ENCODE assay signal across 9 cellular contexts in genomic region chr22:46067159-46068111, GRCh38.
DNase-seq lines count a peak whose midpoint lies in the region; ATAC-seq and TF ChIP-seq lines count a peak whose summit lies in the region.
"Had no signal": no experiment of that assay in that cellular context is flagged by ENCODE, and none has a peak within 500 bp of the region (broad histone marks: within the 10 kb centered on the region; RNA-seq: fewer than 3 reads in every experiment).

No MANE protein-coding gene starts in this region.

- WGBS in gastroesophageal sphincter (ENCODE audit: low coverage in 1 of 2), 2 donors: 11 to 19% methylated on average over 16 to 19 of the region's 19 CpGs

- no peaks in the 10 kb centered on the region for H3K27me3 ChIP-seq in SJCRH30
- no peaks in the 10 kb centered on the region for H3K27me3 ChIP-seq in gastroesophageal sphincter
- H3K27me3 ChIP-seq in subcutaneous abdominal adipose tissue (ENCODE audit: control insufficient read depth in 5 of 5, insufficient read depth in 4 of 5, low read length in 5 of 5): no peaks in the 10 kb centered on the region

- H3K9me3 ChIP-seq in SJCRH30 (replicated peaks) (no peaks in the 10 kb centered on the region), gastroesophageal sphincter (no peaks in the 10 kb centered on the region), subcutaneous abdominal adipose tissue (ENCODE audit: control insufficient read depth in 5 of 5, low read length in 5 of 5) (no peaks in the 10 kb centered on the region)

- H3K9ac ChIP-seq in subcutaneous abdominal adipose tissue (ENCODE audit: low read length in 5 of 5): peak overlapping the region; percentile 29 to 96 (median 95)
- H3K9ac ChIP-seq: neural progenitor cell had no signal

- POLR2A ChIA-PET in HEK293T (lab: Yijun Ruan, JAX): no interaction called here

- TF ChIP-seq CTCF in gastroesophageal sphincter (IDR thresholded peaks at IDR 0.05): no peak

- H3K4me1 ChIP-seq in SJCRH30 (peaks cover 15% of the 10 kb centered on the region), gastroesophageal sphincter (peaks cover 7 to 74% (median 42%) of the 10 kb centered on the region in 3 donors), subcutaneous abdominal adipose tissue (ENCODE audit: control insufficient read depth in 5 of 5, insufficient read depth in 5 of 5, low read length in 5 of 5) (peaks cover 9 to 79% (median 79%) of the 10 kb centered on the region in 5 donors)

- H3K27ac ChIP-seq in SJCRH30 (peak overlapping the region; percentile 99), gastroesophageal sphincter (peak overlapping the region; percentile 98 to 100 (median 99)), subcutaneous abdominal adipose tissue (ENCODE audit: low read depth, low read length) (peak overlapping the region; percentile 100)
- H3K27ac ChIP-seq: neural progenitor cell had no signal

- CTCF ChIA-PET in HEK293T (lab: Yijun Ruan, JAX): interaction anchor here (1.2 kb wide), 1 partner anchor 61 kb away, joined by 3 read pairs; no protein-coding TSS in a partner anchor

- peak; percentile 81 for DNase-seq in NCI-H1694 treated with DMSO at 0.1 percent for 48 hours (lab: John Stamatoyannopoulos, UW)
- DNase-seq in NCI-H1694 (lab: John Stamatoyannopoulos, UW): no peak
- peak in 1 of 2 experiments; percentile 53 for DNase-seq in SJCRH30
- DNase-seq in HEK293T (ENCODE audit: extremely low spot score): no peak

- H3K36me3 ChIP-seq in SJCRH30 (no peaks in the 10 kb centered on the region), gastroesophageal sphincter (no peaks in the 10 kb centered on the region), subcutaneous abdominal adipose tissue (ENCODE audit: control insufficient read depth in 5 of 5, insufficient read depth in 5 of 5, low read length in 5 of 5) (peaks cover 0 to 2% (median 0%) of the 10 kb centered on the region in 5 donors)
- H3K36me3 ChIP-seq: neural progenitor cell had no signal

- TF ChIP-seq EP300 in gastroesophageal sphincter (IDR thresholded peaks at IDR 0.05): no peak

- peak overlapping the region; percentile 99 for H3K4me3 ChIP-seq in SJCRH30
- peak overlapping the region; percentile 16 to 37 for H3K4me3 ChIP-seq in gastroesophageal sphincter
- H3K4me3 ChIP-seq in subcutaneous abdominal adipose tissue (ENCODE audit: low read depth in 1 of 5, low read length in 5 of 5): peak overlapping the region; percentile 30 to 82 (median 63)
- H3K4me3 ChIP-seq: neural progenitor cell had no signal

- ATAC-seq in gastroesophageal sphincter: no peak
- ATAC-seq in HG02870 (IDR thresholded peaks at IDR 0.05; ENCODE audit: unreplicated experiment): no peak
- no peak for ATAC-seq in HG03196 (IDR thresholded peaks at IDR 0.05; ENCODE audit: unreplicated experiment)

- no peak for TF ChIP-seq POLR2A in gastroesophageal sphincter (IDR thresholded peaks at IDR 0.05)

TF ChIP-seq in HEK293T, 16 proteins besides CTCF, POLR2A, EP300 and RAD21:
- TF ChIP-seq ZNF384 (IDR thresholded peaks at IDR 0.05) (no peak), BHLHE40 (IDR thresholded peaks at IDR 0.05; ENCODE audit: borderline replicate concordance) (no peak), HDGF (IDR thresholded peaks at IDR 0.05; ENCODE audit: borderline replicate concordance) (no peak), ARNT (IDR thresholded peaks at IDR 0.05) (no peak), SP1 (IDR thresholded peaks at IDR 0.05) (no peak)

Comparison
In these comparisons a context has a peak if more than half of its experiments do, and no peak if none do; other contexts are left out.
1. H3K4me3 ChIP-seq: peak in every context shown above with its lines; median percentile 99 in SJCRH30; 63 in subcutaneous abdominal adipose tissue; 26 in gastroesophageal sphincter.